Comparison of ENCODE assay signal across 29 cellular contexts in genomic region chr14:68801631-68802030, GRCh38. TPM values are rescaled to one million over a fixed set of nuclear protein-coding genes. Genes with fewer than 3 reads are reported as not detected.
DNase-seq lines count a peak whose midpoint lies in the region; ATAC-seq, FAIRE-seq and TF ChIP-seq lines count a peak whose summit lies in the region.
"Had no signal": no experiment of that assay in that cellular context is flagged by ENCODE, and none has a peak within 500 bp of the region (broad histone marks: within the 10 kb centered on the region; RNA-seq: fewer than 3 reads in every experiment).

No MANE protein-coding gene starts in this region.

- intact Hi-C loops in activated naive CD4-positive, alpha-beta T cell treated with anti-CD3 and anti-CD28 coated beads for 36 hours (cut with micrococcal nuclease): no loop called here
- intact Hi-C loops in K562 (cut with micrococcal nuclease): no loop called here

- no peak for FAIRE-seq in K562 (lab: Jason Lieb, UNC)
- FAIRE-seq: pancreas had no signal

- H3K36me3 Mint-ChIP-seq in activated naive CD4-positive, alpha-beta T cell treated with anti-CD3 and anti-CD28 coated beads for 36 hours (ENCODE audit: low read depth): peaks cover 12% of the 10 kb centered on the region
- peaks cover 24% of the 10 kb centered on the region for H3K36me3 Mint-ChIP-seq in activated naive CD4-positive, alpha-beta T cell treated with anti-CD3 and anti-CD28 coated beads, Interleukin-2, amount 10 ng/mL, durations not matched to agents 7 days and 5 days
- H3K36me3 Mint-ChIP-seq in HFFc6 (ENCODE audit: low read depth): peaks cover 39% of the 10 kb centered on the region
- H3K36me3 Mint-ChIP-seq in stimulated activated memory B cell treated with anti-CD40 and anti-IgM and Interleukin-4, amounts not matched to agents 10 μg/mL and 1 μg/mL and 100 μg/mL, for 72 hours: peaks cover 11% of the 10 kb centered on the region

- H3K9me1 ChIP-seq in K562 (ENCODE audit: control insufficient read depth, insufficient read depth, low read length): no peaks in the 10 kb centered on the region

- no peak for DNase-seq in activated naive CD4-positive, alpha-beta T cell treated with anti-CD3 and anti-CD28 coated beads for 36 hours
- no peak for DNase-seq in activated naive CD4-positive, alpha-beta T cell treated with anti-CD3 and anti-CD28 coated beads, Interleukin-2, amount 10 ng/mL, durations not matched to agents 7 days and 5 days
- DNase-seq in HFFc6 (no peak), K562 (ENCODE audit: extremely low read depth in 1 of 4, low spot score in 3 of 4) (no peak), NCI-H1092 treated with DMSO at 0.1 percent for 48 hours (lab: John Stamatoyannopoulos, UW) (no peak), GM03348 (ENCODE audit: low spot score) (no peak)
- no peak for DNase-seq in stimulated activated naive CD4-positive, alpha-beta T cell treated with Interleukin-2 at 50 U/mL for 16 hours (lab: John Stamatoyannopoulos, UW)
- DNase-seq: ACHN; activated CD4-positive, alpha-beta T cell treated with anti-CD3 and anti-CD28 coated beads, Interleukin-2, amount 10 ng/mL, durations not matched to agents 7 days and 5 days; activated naive CD8-positive, alpha-beta T cell treated with anti-CD3 and anti-CD28 coated beads, Interleukin-2, amount 10 ng/mL, durations not matched to agents 7 days and 5 days; cortex of kidney; DMS53; effector memory CD4-positive, alpha-beta T cell; erythroblast; GM23248; hypothalamus; lower lobe of right lung; MV-4-11; NCI-H1436 treated with DMSO at 0.1 percent for 48 hours; NCI-H446; NCI-H748 treated with DMSO at 0.1 percent for 48 hours; nephron progenitor cell; T-helper 9 cell; uterus had no signal

- no peak overlapping the region for H3K27ac ChIP-seq in K562 (ENCODE audit: extremely low read depth, low read depth, low read length)
- H3K27ac ChIP-seq: ascending aorta, GM23248, lower lobe of right lung, pancreas, SJSA1, stomach, uterus had no signal

- no peak overlapping the region for H3K4me2 ChIP-seq in K562 (ENCODE audit: insufficient read depth, low read length)

- H3K36me3 ChIP-seq in K562 (ENCODE audit: control insufficient read depth, insufficient read depth, low read length): no peaks in the 10 kb centered on the region
- H3K36me3 ChIP-seq: ascending aorta, lower lobe of right lung, pancreas, SJSA1, stomach, uterus had no signal

- no peak for ATAC-seq in K562
- ATAC-seq in stimulated activated memory B cell treated with anti-CD40 and anti-IgM and Interleukin-4, amounts not matched to agents 10 μg/mL and 1 μg/mL and 100 μg/mL, for 72 hours: no peak
- ATAC-seq: lower lobe of right lung, pancreas had no signal

- H3K27me3 Mint-ChIP-seq in activated naive CD4-positive, alpha-beta T cell treated with anti-CD3 and anti-CD28 coated beads for 36 hours (ENCODE audit: low read depth): no peaks in the 10 kb centered on the region
- no peaks in the 10 kb centered on the region for H3K27me3 Mint-ChIP-seq in activated naive CD4-positive, alpha-beta T cell treated with anti-CD3 and anti-CD28 coated beads, Interleukin-2, amount 10 ng/mL, durations not matched to agents 7 days and 5 days
- no peaks in the 10 kb centered on the region; the same call in none of the 2 replicates for H3K27me3 Mint-ChIP-seq in HFFc6 (ENCODE audit: insufficient read depth)
- H3K27me3 Mint-ChIP-seq in stimulated activated memory B cell treated with anti-CD40 and anti-IgM and Interleukin-4, amounts not matched to agents 10 μg/mL and 1 μg/mL and 100 μg/mL, for 72 hours: no peaks in the 10 kb centered on the region
- H3K27me3 Mint-ChIP-seq: activated naive CD8-positive, alpha-beta T cell treated with anti-CD3 and anti-CD28 coated beads, Interleukin-2, amount 10 ng/mL, durations not matched to agents 7 days and 5 days had no signal

- no peak overlapping the region for H3K4me3 ChIP-seq in K562
- H3K4me3 ChIP-seq: ascending aorta, GM23248, lower lobe of right lung, pancreas, SJSA1, stomach, uterus had no signal

- H3K27ac Mint-ChIP-seq in activated naive CD4-positive, alpha-beta T cell treated with anti-CD3 and anti-CD28 coated beads for 36 hours: no peak overlapping the region
- no peak overlapping the region for H3K27ac Mint-ChIP-seq in activated naive CD4-positive, alpha-beta T cell treated with anti-CD3 and anti-CD28 coated beads, Interleukin-2, amount 10 ng/mL, durations not matched to agents 7 days and 5 days
- H3K27ac Mint-ChIP-seq in HFFc6: peak overlapping the region; percentile 67
- peak overlapping the region; percentile 7 for H3K27ac Mint-ChIP-seq in stimulated activated memory B cell treated with anti-CD40 and anti-IgM and Interleukin-4, amounts not matched to agents 10 μg/mL and 1 μg/mL and 100 μg/mL, for 72 hours
- H3K27ac Mint-ChIP-seq: activated CD4-positive, alpha-beta T cell treated with anti-CD3 and anti-CD28 coated beads, Interleukin-2, amount 10 ng/mL, durations not matched to agents 7 days and 5 days; activated naive CD8-positive, alpha-beta T cell treated with anti-CD3 and anti-CD28 coated beads, Interleukin-2, amount 10 ng/mL, durations not matched to agents 7 days and 5 days; nephron progenitor cell had no signal

- TF ChIP-seq EP300 in K562 (IDR thresholded peaks at IDR 0.05; ENCODE audit: low read length): no peak

- H3K9ac ChIP-seq in K562 (ENCODE audit: insufficient read depth in 1 of 2, low read depth in 2 of 2, low read length in 2 of 2): no peak overlapping the region
- H3K9ac ChIP-seq: GM23248 had no signal

- H3K4me1 Mint-ChIP-seq in activated naive CD4-positive, alpha-beta T cell treated with anti-CD3 and anti-CD28 coated beads for 36 hours (ENCODE audit: low read depth): peaks cover 56% of the 10 kb centered on the region
- H3K4me1 Mint-ChIP-seq in activated naive CD4-positive, alpha-beta T cell treated with anti-CD3 and anti-CD28 coated beads, Interleukin-2, amount 10 ng/mL, durations not matched to agents 7 days and 5 days: peaks cover 22% of the 10 kb centered on the region
- peaks cover 52% of the 10 kb centered on the region for H3K4me1 Mint-ChIP-seq in HFFc6 (ENCODE audit: low read depth)
- H3K4me1 Mint-ChIP-seq in stimulated activated memory B cell treated with anti-CD40 and anti-IgM and Interleukin-4, amounts not matched to agents 10 μg/mL and 1 μg/mL and 100 μg/mL, for 72 hours: peaks cover 62% of the 10 kb centered on the region

- no peaks in the 10 kb centered on the region for H3K27me3 ChIP-seq in K562 (ENCODE audit: control insufficient read depth in 2 of 2, insufficient read depth in 2 of 2, low read length in 2 of 2)
- H3K27me3 ChIP-seq: ascending aorta, pancreas, SJSA1, stomach, uterus had no signal

- H3K79me2 ChIP-seq in K562 (ENCODE audit: control insufficient read depth, insufficient read depth, low read length): no peaks in the 10 kb centered on the region

- no peak overlapping the region for H2AFZ ChIP-seq in K562 (ENCODE audit: low read depth, low read length)
- H2AFZ ChIP-seq: GM23248 had no signal

- peaks cover 25% of the 10 kb centered on the region for H3K9me3 Mint-ChIP-seq in activated naive CD4-positive, alpha-beta T cell treated with anti-CD3 and anti-CD28 coated beads for 36 hours
- peaks cover 21% of the 10 kb centered on the region for H3K9me3 Mint-ChIP-seq in activated naive CD4-positive, alpha-beta T cell treated with anti-CD3 and anti-CD28 coated beads, Interleukin-2, amount 10 ng/mL, durations not matched to agents 7 days and 5 days
- peaks cover 31% of the 10 kb centered on the region for H3K9me3 Mint-ChIP-seq in HFFc6
- peaks cover 11% of the 10 kb centered on the region for H3K9me3 Mint-ChIP-seq in stimulated activated memory B cell treated with anti-CD40 and anti-IgM and Interleukin-4, amounts not matched to agents 10 μg/mL and 1 μg/mL and 100 μg/mL, for 72 hours

- in situ Hi-C loops in K562 (cut with MboI): no loop called here

- peak overlapping the region; percentile 46 for H3K4me3 Mint-ChIP-seq in activated naive CD4-positive, alpha-beta T cell treated with anti-CD3 and anti-CD28 coated beads for 36 hours
- no peak overlapping the region for H3K4me3 Mint-ChIP-seq in activated naive CD4-positive, alpha-beta T cell treated with anti-CD3 and anti-CD28 coated beads, Interleukin-2, amount 10 ng/mL, durations not matched to agents 7 days and 5 days
- H3K4me3 Mint-ChIP-seq in HFFc6: peak overlapping the region; percentile 74
- H3K4me3 Mint-ChIP-seq in stimulated activated memory B cell treated with anti-CD40 and anti-IgM and Interleukin-4, amounts not matched to agents 10 μg/mL and 1 μg/mL and 100 μg/mL, for 72 hours: no peak overlapping the region
- H3K4me3 Mint-ChIP-seq: activated CD4-positive, alpha-beta T cell treated with anti-CD3 and anti-CD28 coated beads, Interleukin-2, amount 10 ng/mL, durations not matched to agents 7 days and 5 days; activated naive CD8-positive, alpha-beta T cell treated with anti-CD3 and anti-CD28 coated beads, Interleukin-2, amount 10 ng/mL, durations not matched to agents 7 days and 5 days; nephron progenitor cell had no signal

- H4K20me1 ChIP-seq in K562 (replicated peaks; ENCODE audit: control insufficient read depth, insufficient read depth, low read length): no peaks in the 10 kb centered on the region

- TF ChIP-seq CTCF in HFFc6 (IDR thresholded peaks at IDR 0.05): no peak
- TF ChIP-seq CTCF in K562 (IDR thresholded peaks at IDR 0.05 in 2 of 3, conservative IDR thresholded peaks at IDR 0.05 in 1 of 3; ENCODE audit: insufficient read depth in 2 of 3, low read depth in 1 of 3, low read length in 3 of 3): no peak

- H3K4me1 ChIP-seq in K562 (replicated peaks in 1 of 2; ENCODE audit: control insufficient read depth in 2 of 2, insufficient read depth in 2 of 2, low read length in 2 of 2): peaks cover 11 to 15% of the 10 kb centered on the region in 2 experiments; a peak in 3 of 5 replicates

- no peak for TF ChIP-seq RAD21 in K562 (CRISPR knock-in tag; conservative IDR thresholded peaks at IDR 0.05 in 1 of 2, IDR thresholded peaks at IDR 0.05 in 1 of 2)

- CTCF ChIA-PET in activated naive CD4-positive, alpha-beta T cell treated with anti-CD3 and anti-CD28 coated beads for 36 hours (lab: Charles Lee): interaction anchor here (0.6 to 1.8 kb wide), 4 partner anchors 9 to 967 kb away, joined by 3 to 8 read pairs (median 4); no protein-coding TSS in a partner anchor
- CTCF ChIA-PET in activated naive CD4-positive, alpha-beta T cell treated with anti-CD3 and anti-CD28 coated beads, Interleukin-2, amount 10 ng/mL, durations not matched to agents 7 days and 5 days (lab: Charles Lee): no interaction called here
- CTCF ChIA-PET in K562 (lab: Yijun Ruan, JAX; ENCODE audit: low intra/inter-chr PET ratio): no interaction called here

- TF ChIP-seq POLR2A in K562 (conservative IDR thresholded peaks at IDR 0.05): no peak

- no TSS peak for BruUV-seq in K562 (replicated peaks; lab: Mats Ljungman, UMichigan)

- POLR2A ChIA-PET in K562 (lab: Yijun Ruan, JAX): no interaction called here

- H3K9me3 ChIP-seq in K562 (replicated peaks; ENCODE audit: control insufficient read depth, insufficient read depth, low read depth, low read length): peaks cover 2% of the 10 kb centered on the region
- H3K9me3 ChIP-seq: pancreas, uterus had no signal

RNA-seq across cellular contexts. Expression of gene ZFP36L1, which starts 8.8 kb away (rescaled TPM):
- 10 to 100 TPM; 76.8 to 85.1 TPM for total RNA-seq in activated naive CD4-positive, alpha-beta T cell treated with anti-CD3 and anti-CD28 coated beads for 36 hours
- total RNA-seq in HFFc6 (2021; fragmentation: NEBNext Ultra II Directional; extraction: Animal tissue kit (Norgen Biotek cat#: 25700)): 100 to 1,000 TPM; 135 to 161 (median 144) TPM
- total RNA-seq in K562 (2011; cell fraction: chromatin; rRNA removed; ENCODE audit: low replicate concordance): 11.8 and 14.3 TPM in 2 replicates
- total RNA-seq in K562 (2011; cell fraction: nucleolus; rRNA removed): 10.0 and 12.0 TPM in 2 replicates
- 10.0 and 20.1 TPM in 2 replicates for total RNA-seq in K562 (2011; cell fraction: nucleoplasm; rRNA removed)
- 5.3 and 6.2 TPM in 2 replicates for total RNA-seq in K562 (2014; rRNA removed)
- total RNA-seq in K562 (2014; rRNA removed; fragmentation: Illumina TruSeq; extraction: Trizol): 3.2 and 4.0 TPM in 2 replicates
- 3.7 and 3.8 TPM in 2 replicates for total RNA-seq in K562 (2015; rRNA removed; fragmentation: Illumina TruSeq; extraction: Trizol)
- 26.6 and 27.2 TPM in 2 replicates for total RNA-seq in K562 (2021)
- polyA plus RNA-seq in K562 (2011; rRNA removed): 3.7 and 6.6 TPM in 2 replicates
- 10.0 and 19.9 TPM in 2 replicates for polyA plus RNA-seq in K562 (2011; cell fraction: cytosol; rRNA removed)
- polyA plus RNA-seq in K562 (2011; cell fraction: nucleus; rRNA removed): 14.4 and 33.2 TPM in 2 replicates
- polyA plus RNA-seq in K562 (2012): 9.5 and 18.5 TPM in 2 replicates
- 13.7 and 15.5 TPM in 2 replicates for polyA plus RNA-seq in K562 (2014; fragmentation: Illumina TruSeq; extraction: Trizol)
- 1 to 10 TPM; 1.3 to 3.2 TPM for polyA plus RNA-seq in K562 (2014; fragmentation: Nextera tagmentation; extraction: Ambion mirVana)
- polyA plus RNA-seq in K562 (2014; rRNA removed): 11.1 and 11.7 TPM in 2 replicates
- 3.1 TPM in 2 replicates for polyA minus RNA-seq in K562 (2011; rRNA and poly(A)+ RNA removed)
- polyA minus RNA-seq in K562 (2011; cell fraction: cytosol; rRNA and poly(A)+ RNA removed): 15.1 and 34.9 TPM in 2 replicates
- polyA minus RNA-seq in K562 (2011; cell fraction: nucleus; rRNA and poly(A)+ RNA removed): 9.0 and 10.3 TPM in 2 replicates

Comparison
In these comparisons a context has a peak if more than half of its experiments do, and no peak if none do; other contexts are left out.
1. H3K4me3 Mint-ChIP-seq: peak in activated naive CD4-positive, alpha-beta T cell treated with anti-CD3 and anti-CD28 coated beads for 36 hours (single experiment) and HFFc6 (single experiment); none in activated naive CD4-positive, alpha-beta T cell treated with anti-CD3 and anti-CD28 coated beads, Interleukin-2, amount 10 ng/mL, durations not matched to agents 7 days and 5 days (single experiment) and stimulated activated memory B cell treated with anti-CD40 and anti-IgM and Interleukin-4, amounts not matched to agents 10 μg/mL and 1 μg/mL and 100 μg/mL, for 72 hours (single experiment).
2. H3K27ac Mint-ChIP-seq: peak in HFFc6 (single experiment) and stimulated activated memory B cell treated with anti-CD40 and anti-IgM and Interleukin-4, amounts not matched to agents 10 μg/mL and 1 μg/mL and 100 μg/mL, for 72 hours (single experiment); none in activated naive CD4-positive, alpha-beta T cell treated with anti-CD3 and anti-CD28 coated beads for 36 hours (single experiment) and activated naive CD4-positive, alpha-beta T cell treated with anti-CD3 and anti-CD28 coated beads, Interleukin-2, amount 10 ng/mL, durations not matched to agents 7 days and 5 days (single experiment).